In genomic region chr7:36796850-36797618, GRCh38 we compare ENCODE assay signal across 1 cellular context.
TF ChIP-seq lines count a peak whose summit lies in the region.

No MANE protein-coding gene starts in this region.

TF ChIP-seq in HepG2, 621 proteins besides CTCF, POLR2A, EP300 and RAD21 (continued from another document and continues in another):
- no peak for TF ChIP-seq PATZ1 (CRISPR knock-in tag; IDR thresholded peaks at IDR 0.05)
- no peak for TF ChIP-seq MTA3 (CRISPR knock-in tag; IDR thresholded peaks at IDR 0.05)
- no peak for TF ChIP-seq ZNF350 (CRISPR knock-in tag; IDR thresholded peaks at IDR 0.05; ENCODE audit: borderline replicate concordance, low read depth)
- peak; percentile 57; the same call in 1 of the 2 replicates for TF ChIP-seq RARA (CRISPR knock-in tag; IDR thresholded peaks at IDR 0.05)
- TF ChIP-seq MYC (CRISPR knock-in tag; IDR thresholded peaks at IDR 0.05; ENCODE audit: borderline replicate concordance): no peak; the same call in 1 of the 2 replicates
- TF ChIP-seq RFX3 (CRISPR knock-in tag; IDR thresholded peaks at IDR 0.05): no peak
- TF ChIP-seq MIXL1 (CRISPR knock-in tag; IDR thresholded peaks at IDR 0.05): 0 out of 2 replicates have a peak, but pooled peaks have one; percentile 30
- TF ChIP-seq ZNF292 (CRISPR knock-in tag; IDR thresholded peaks at IDR 0.05; ENCODE audit: borderline replicate concordance, low read depth): peak; percentile 85; the same call in 1 of the 2 replicates
- no peak for TF ChIP-seq ZBTB34 (CRISPR knock-in tag; IDR thresholded peaks at IDR 0.05)
- no peak for TF ChIP-seq ZNF564 (CRISPR knock-in tag; IDR thresholded peaks at IDR 0.05)
- TF ChIP-seq MAFK (conservative IDR thresholded peaks at IDR 0.05 in 1 of 2, IDR thresholded peaks at IDR 0.05 in 1 of 2; ENCODE audit: low read length in 2 of 2): no peak
- TF ChIP-seq ZNF616 (CRISPR knock-in tag; IDR thresholded peaks at IDR 0.05; ENCODE audit: low read depth): no peak
- no peak for TF ChIP-seq HNRNPK (IDR thresholded peaks at IDR 0.05; ENCODE audit: low read depth, low read length, poor library complexity, severe bottlenecking)
- no peak for TF ChIP-seq ZNF143 (CRISPR knock-in tag; IDR thresholded peaks at IDR 0.05)
- peak; percentile 99 for TF ChIP-seq ZBTB42 (CRISPR knock-in tag; IDR thresholded peaks at IDR 0.05)
- TF ChIP-seq ZMYM2 (CRISPR knock-in tag; IDR thresholded peaks at IDR 0.05): peak; percentile 89
- no peak for TF ChIP-seq MYNN (CRISPR knock-in tag; IDR thresholded peaks at IDR 0.05; ENCODE audit: low read depth)
- no peak for TF ChIP-seq NFKBIZ (CRISPR knock-in tag; IDR thresholded peaks at IDR 0.05)
- TF ChIP-seq KLF15 (CRISPR knock-in tag; IDR thresholded peaks at IDR 0.05; ENCODE audit: borderline replicate concordance): no peak
- no peak for TF ChIP-seq ATF4 (CRISPR knock-in tag; IDR thresholded peaks at IDR 0.05)
- no peak for TF ChIP-seq RNF219 (CRISPR knock-in tag; IDR thresholded peaks at IDR 0.05)
- peak; percentile 41; the same call in 1 of the 2 replicates for TF ChIP-seq RFXAP (CRISPR knock-in tag; IDR thresholded peaks at IDR 0.05; ENCODE audit: borderline replicate concordance)
- no peak for TF ChIP-seq TFDP2 (CRISPR knock-in tag; IDR thresholded peaks at IDR 0.05)
- TF ChIP-seq ZFX (CRISPR knock-in tag; IDR thresholded peaks at IDR 0.05; ENCODE audit: low read depth): peak; percentile 48; the same call in 1 of the 2 replicates
- no peak for TF ChIP-seq HMGA1 (CRISPR knock-in tag; conservative IDR thresholded peaks at IDR 0.05)
- TF ChIP-seq BORCS8-MEF2B (CRISPR knock-in tag; IDR thresholded peaks at IDR 0.05): peak; percentile 46; the same call in 1 of the 2 replicates
- TF ChIP-seq GZF1 (CRISPR knock-in tag; IDR thresholded peaks at IDR 0.05): no peak
- no peak for TF ChIP-seq RORA (CRISPR knock-in tag; IDR thresholded peaks at IDR 0.05)
- TF ChIP-seq NFIB (CRISPR knock-in tag; IDR thresholded peaks at IDR 0.05; ENCODE audit: borderline replicate concordance): no peak
- peak; percentile 45 for TF ChIP-seq GATAD2A (CRISPR knock-in tag; IDR thresholded peaks at IDR 0.05)
- peak; percentile 91 for TF ChIP-seq ZMYM4 (CRISPR knock-in tag; IDR thresholded peaks at IDR 0.05)
- TF ChIP-seq DR1 (CRISPR knock-in tag; IDR thresholded peaks at IDR 0.05): no peak
- no peak for TF ChIP-seq ZNF468 (CRISPR knock-in tag; IDR thresholded peaks at IDR 0.05)
- TF ChIP-seq HOXA7 (CRISPR knock-in tag; IDR thresholded peaks at IDR 0.05): no peak
- TF ChIP-seq ZNF20 (CRISPR knock-in tag; IDR thresholded peaks at IDR 0.05): no peak
- TF ChIP-seq EZH2 (conservative IDR thresholded peaks at IDR 0.05; ENCODE audit: low read depth, low read length): no peak
- no peak for TF ChIP-seq KAT7 (CRISPR knock-in tag; IDR thresholded peaks at IDR 0.05; ENCODE audit: borderline replicate concordance)
- TF ChIP-seq ZNF687 (CRISPR knock-in tag; IDR thresholded peaks at IDR 0.05): peak; percentile 56; the same call in 1 of the 2 replicates
- no peak for TF ChIP-seq KLF11 (CRISPR knock-in tag; IDR thresholded peaks at IDR 0.05)
- no peak for TF ChIP-seq NCOR1 (IDR thresholded peaks at IDR 0.05; ENCODE audit: borderline replicate concordance, low read length)
- no peak for TF ChIP-seq ZNF33A (CRISPR knock-in tag; IDR thresholded peaks at IDR 0.05; ENCODE audit: borderline replicate concordance)
- no peak for TF ChIP-seq FOXK2 (IDR thresholded peaks at IDR 0.05)
- no peak for TF ChIP-seq HOXD1 (CRISPR knock-in tag; IDR thresholded peaks at IDR 0.05)
- no peak for TF ChIP-seq NFE2 (CRISPR knock-in tag; IDR thresholded peaks at IDR 0.05)
- TF ChIP-seq GMEB2 (CRISPR knock-in tag; IDR thresholded peaks at IDR 0.05; ENCODE audit: low read depth): no peak
- no peak for TF ChIP-seq ZNF570 (CRISPR knock-in tag; IDR thresholded peaks at IDR 0.05; ENCODE audit: borderline replicate concordance)
- TF ChIP-seq KLF16 (CRISPR knock-in tag; IDR thresholded peaks at IDR 0.05): no peak
- no peak for TF ChIP-seq PLSCR1 (CRISPR knock-in tag; IDR thresholded peaks at IDR 0.05; ENCODE audit: borderline replicate concordance)
- no peak for TF ChIP-seq ZBTB8A (CRISPR knock-in tag; IDR thresholded peaks at IDR 0.05; ENCODE audit: borderline replicate concordance, low read depth)
- peak; percentile 53; the same call in 1 of the 2 replicates for TF ChIP-seq TOPORS (CRISPR knock-in tag; IDR thresholded peaks at IDR 0.05)
- TF ChIP-seq MAZ (IDR thresholded peaks at IDR 0.05; ENCODE audit: borderline replicate concordance, low read depth, low read length): no peak
- TF ChIP-seq MAZ (CRISPR knock-in tag; IDR thresholded peaks at IDR 0.05; ENCODE audit: low read depth): peak; percentile 42; the same call in 1 of the 2 replicates
- no peak for TF ChIP-seq NFE2L1 (CRISPR knock-in tag; IDR thresholded peaks at IDR 0.05; ENCODE audit: borderline replicate concordance)
- TF ChIP-seq ZNF18 (CRISPR knock-in tag; IDR thresholded peaks at IDR 0.05; ENCODE audit: insufficient replicate concordance): no peak
- TF ChIP-seq ZFP1 (CRISPR knock-in tag; IDR thresholded peaks at IDR 0.05): 0 out of 2 replicates have a peak, but pooled peaks have one; percentile 15
